8 cellular contexts compared by ENCODE assay signal in genomic region chr19:3186377-3186688, GRCh38. TPM values are rescaled to one million over a fixed set of nuclear protein-coding genes. Genes with fewer than 3 reads are reported as not detected.
A peak's percentile ranks its signal among the peaks of the same experiment; 100 is the strongest.
DNase-seq lines count a peak whose midpoint lies in the region; ATAC-seq and TF ChIP-seq lines count a peak whose summit lies in the region.

No MANE protein-coding gene starts in this region.

- H3K36me3 Mint-ChIP-seq in stimulated activated naive B cell treated with anti-CD40 and anti-IgM and Interleukin-4, amounts not matched to agents 10 μg/mL and 1 μg/mL and 100 μg/mL, for 72 hours: peaks cover 28 to 31% of the 10 kb centered on the region in 2 donors

- ATAC-seq in left cardiac atrium: no peak
- ATAC-seq in Right ventricle myocardium superior (ENCODE audit: poor library complexity): no peak
- ATAC-seq in stimulated activated naive B cell treated with anti-CD40 and anti-IgM and Interleukin-4, amounts not matched to agents 10 μg/mL and 1 μg/mL and 100 μg/mL, for 72 hours (replicated peaks): peak in 1 of 2 donors; percentile 1

- no peaks in the 10 kb centered on the region for H3K27me3 Mint-ChIP-seq in stimulated activated naive B cell treated with anti-CD40 and anti-IgM and Interleukin-4, amounts not matched to agents 10 μg/mL and 1 μg/mL and 100 μg/mL, for 72 hours

- H3K4me3 ChIP-seq in WI38 (ENCODE audit: low read depth, low read length): peak overlapping the region; percentile 86
- H3K4me3 ChIP-seq in iPS-11a (ENCODE audit: low read depth, low read length): peak overlapping the region; percentile 89

- no peaks in the 10 kb centered on the region for H3K9me3 Mint-ChIP-seq in stimulated activated naive B cell treated with anti-CD40 and anti-IgM and Interleukin-4, amounts not matched to agents 10 μg/mL and 1 μg/mL and 100 μg/mL, for 72 hours

- H3K4me1 Mint-ChIP-seq in stimulated activated naive B cell treated with anti-CD40 and anti-IgM and Interleukin-4, amounts not matched to agents 10 μg/mL and 1 μg/mL and 100 μg/mL, for 72 hours: peaks cover 40 to 66% of the 10 kb centered on the region in 2 donors

- peak; percentile 19 for DNase-seq in left cardiac atrium
- no peak for DNase-seq in Right ventricle myocardium superior
- DNase-seq in stimulated activated naive B cell treated with anti-CD40 and anti-IgM and Interleukin-4, amounts not matched to agents 10 μg/mL and 1 μg/mL and 100 μg/mL, for 72 hours: no peak
- DNase-seq in NOMO-1 (lab: John Stamatoyannopoulos, UW; ENCODE audit: unreplicated experiment in 2 of 2): no peak
- no peak for DNase-seq in GM19240 (ENCODE audit: insufficient read length, low spot score)
- no peak for DNase-seq in AG08396 (ENCODE audit: low spot score)

- intact Hi-C loops in left cardiac atrium (cut with DNase I): no loop called here
- intact Hi-C loops in Right ventricle myocardium superior (cut with DNase I): no loop called here

- H3K27ac Mint-ChIP-seq in stimulated activated naive B cell treated with anti-CD40 and anti-IgM and Interleukin-4, amounts not matched to agents 10 μg/mL and 1 μg/mL and 100 μg/mL, for 72 hours: peak overlapping the region; percentile 86

- no peak for TF ChIP-seq CTCF in WI38 (IDR thresholded peaks at IDR 0.05; ENCODE audit: low read depth, low read length)

- H3K4me3 Mint-ChIP-seq in stimulated activated naive B cell treated with anti-CD40 and anti-IgM and Interleukin-4, amounts not matched to agents 10 μg/mL and 1 μg/mL and 100 μg/mL, for 72 hours: peak overlapping the region; percentile 96 to 99

RNA-seq across cellular contexts. Expression of gene NCLN, which starts 0.6 kb away (rescaled TPM):
- 10 to 100 TPM; 32.8 to 48.9 TPM for total RNA-seq in left cardiac atrium
- 24.9 TPM for total RNA-seq in Right ventricle myocardium superior

RNA-seq across cellular contexts. Expression of gene S1PR4, which starts 7.8 kb away (rescaled TPM):
- total RNA-seq in left cardiac atrium: 1 to 10 TPM; 1.5 to 1.6 TPM
- total RNA-seq in Right ventricle myocardium superior: 0.27 TPM

RNA-seq across cellular contexts. Expression of gene CELF5, which starts 38.1 kb away (rescaled TPM):
- total RNA-seq in left cardiac atrium: under 1 TPM in 1 of 2 donors, not detected in 1; 0.16 TPM
- total RNA-seq in Right ventricle myocardium superior: not detected

RNA-seq across cellular contexts. Expression of gene GNA15, which starts 50.5 kb away (rescaled TPM):
- total RNA-seq in left cardiac atrium (1 to 10 TPM; 4.3 to 6.1 TPM), Right ventricle myocardium superior (2.8 TPM)
